ENCODE assay signal across 8 cellular contexts in genomic region chr5:175534070-175534932, GRCh38. TPM values are rescaled to one million over a fixed set of nuclear protein-coding genes. Genes with fewer than 3 reads are reported as not detected.
DNase-seq lines count a peak whose midpoint lies in the region; ATAC-seq and TF ChIP-seq lines count a peak whose summit lies in the region.

No MANE protein-coding gene starts in this region.

- no peak overlapping the region for H3K27ac ChIP-seq in upper lobe of right lung

- DNase-seq in NB4 (ENCODE audit: low read depth) (peak; percentile 87), head of caudate nucleus (peak; percentile 66 to 95 (median 86)), pons (ENCODE audit: low spot score) (peak; percentile 63), upper lobe of right lung (peak; percentile 88)
- peak; percentile 86 for DNase-seq in activated naive CD4-positive, alpha-beta T cell treated with anti-CD3 and anti-CD28 coated beads, Interleukin-2, amount 50 U/mL, for 16 hours

- no peak for TF ChIP-seq POLR2A in NB4 (IDR thresholded peaks at IDR 0.05; ENCODE audit: extremely low read depth, insufficient read length)

- no peaks in the 10 kb centered on the region for H3K9me3 ChIP-seq in upper lobe of right lung

- intact Hi-C loops in head of caudate nucleus (cut with DNase I) (loop anchor here (5.0 to 10.0 kb wide), 2 partner anchors 160 to 188 kb away; no protein-coding TSS in a partner anchor), upper lobe of right lung (cut with DNase I) (no loop called here)

- peak; percentile 90 for ATAC-seq in HG02571 (IDR thresholded peaks at IDR 0.05; ENCODE audit: unreplicated experiment)
- ATAC-seq in SK-N-SH treated with all-trans-retinoic acid at 6 μM for 48 hours = peak; percentile 99
- ATAC-seq in upper lobe of right lung = peak; percentile 100

- peak; percentile 37 for TF ChIP-seq CTCF in GM12801 (IDR thresholded peaks at IDR 0.05; ENCODE audit: extremely low read depth, insufficient read length)
- TF ChIP-seq CTCF in NB4 (IDR thresholded peaks at IDR 0.05; ENCODE audit: low read depth, low read length) = peak; percentile 99
- TF ChIP-seq CTCF in upper lobe of right lung (IDR thresholded peaks at IDR 0.05) = peak; percentile 96

- no peaks in the 10 kb centered on the region for H3K36me3 ChIP-seq in upper lobe of right lung

- H3K4me3 ChIP-seq in NB4 (ENCODE audit: low read depth, low read length) (no peak overlapping the region), upper lobe of right lung (no peak overlapping the region)

- no peaks in the 10 kb centered on the region for H3K27me3 ChIP-seq in upper lobe of right lung

- peaks cover 8% of the 10 kb centered on the region for H3K4me1 ChIP-seq in upper lobe of right lung

TF ChIP-seq in SK-N-SH treated with all-trans-retinoic acid at 6 μM for 48 hours, 23 proteins besides CTCF, POLR2A, EP300 and RAD21:
- TF ChIP-seq ZC3H10 (CRISPR knock-in tag; IDR thresholded peaks at IDR 0.05) (no peak), PATZ1 (CRISPR knock-in tag; IDR thresholded peaks at IDR 0.05; ENCODE audit: borderline replicate concordance) (no peak), CSDC2 (CRISPR knock-in tag; IDR thresholded peaks at IDR 0.05) (no peak), TSHZ2 (CRISPR knock-in tag; IDR thresholded peaks at IDR 0.05) (0 out of 2 replicates have a peak, but pooled peaks have one; percentile 22)

RNA-seq across cellular contexts. Expression of gene SFXN1, which starts 55.9 kb away (rescaled TPM):
- 19.9 TPM for total RNA-seq in upper lobe of right lung

Comparison
In these comparisons a context has a peak if more than half of its experiments do, and no peak if none do; other contexts are left out.
1. CTCF ChIP-seq: peak in every context shown above with its lines; median percentile 99 in NB4; 96 in upper lobe of right lung; 37 in GM12801.